ENCODE assay signal across 29 cellular contexts in the genomic region with DNA sequence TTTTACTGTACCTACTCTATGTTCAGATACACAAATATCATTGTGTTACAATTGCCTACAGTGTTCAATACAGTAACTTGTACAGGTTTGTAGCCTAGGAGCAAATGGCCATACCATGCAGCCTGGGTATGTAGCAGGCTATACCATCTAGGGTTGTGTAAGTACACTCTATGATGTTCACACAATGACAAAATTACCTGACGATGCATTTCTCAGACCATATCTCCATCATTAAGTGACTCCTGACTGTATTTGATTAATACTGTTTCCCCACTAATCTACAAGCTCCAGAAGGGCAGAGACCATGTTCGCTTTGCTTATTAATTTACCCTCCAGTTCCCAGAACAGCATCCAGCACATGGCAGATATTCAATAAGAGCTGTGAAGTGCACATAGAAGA.
"Had no signal": no experiment of that assay in that cellular context is flagged by ENCODE, and none has a peak within 500 bp of the region (broad histone marks: within the 10 kb centered on the region; RNA-seq: fewer than 3 reads in every experiment).

No MANE protein-coding gene starts in this region.

- H2AFZ ChIP-seq: neural progenitor cell, parathyroid adenoma had no signal

- H3K9me3 Mint-ChIP-seq: nephron; neural progenitor cell; stimulated activated naive CD8-positive, alpha-beta T cell treated with anti-CD3 and anti-CD28 coated beads, Interleukin-15, amount 100 ng/mL, for 72 hours had no signal

- FAIRE-seq: small intestine had no signal

- H3K4me1 ChIP-seq: neural progenitor cell, parathyroid adenoma, psoas muscle, right lobe of liver, sigmoid colon, suprapubic skin, testis, tibial artery, transverse colon, upper lobe of left lung, uterus had no signal

- H3K4me3 Mint-ChIP-seq: naive thymus-derived CD4-positive, alpha-beta T cell; natural killer cell; nephron; neural progenitor cell; stimulated activated effector memory CD8-positive, alpha-beta T cell treated with anti-CD3 and anti-CD28 coated beads, Interleukin-12 subunit alpha, Interleukin-12 subunit beta, amount 100 ng/mL, for 72 hours; stimulated activated naive B cell treated with anti-CD40 and anti-IgM and Interleukin-4, amounts not matched to agents 10 μg/mL and 1 μg/mL and 100 μg/mL, for 72 hours; stimulated activated naive CD8-positive, alpha-beta T cell treated with anti-CD3 and anti-CD28 coated beads, Interleukin-15, amount 100 ng/mL, for 72 hours had no signal

- H3K36me3 ChIP-seq: neural progenitor cell, ovary, right lobe of liver, sigmoid colon, suprapubic skin, tibial artery, transverse colon, upper lobe of left lung, uterus had no signal

- DNase-seq: naive thymus-derived CD4-positive, alpha-beta T cell; natural killer cell; occipital lobe; ovary; posterior cingulate gyrus; psoas muscle; right cardiac atrium; right lobe of liver; sigmoid colon; small intestine; stimulated activated CD4-positive, alpha-beta T cell treated with anti-CD3 and anti-CD28 coated beads, Interleukin-15, amount 100 ng/mL, for 24 hours; stimulated activated CD4-positive, alpha-beta T cell treated with anti-CD3 and anti-CD28 coated beads, Interleukin-2, amount 100 ng/mL, for 24 hours; stimulated activated CD4-positive, alpha-beta T cell treated with anti-CD3 and anti-CD28 coated beads, Interleukin-2, amount 100 ng/mL, for 48 hours; stimulated activated CD4-positive, alpha-beta T cell treated with anti-CD3 and anti-CD28 coated beads, Interleukin-4, amount 100 ng/mL, for 24 hours; stimulated activated naive B cell treated with anti-CD40 and anti-IgM and Interleukin-4, amounts not matched to agents 10 μg/mL and 1 μg/mL and 100 μg/mL, for 72 hours; stimulated activated naive CD8-positive, alpha-beta T cell treated with anti-CD3 and anti-CD28 coated beads, Interleukin-15, amount 100 ng/mL, for 72 hours; stimulated activated naive CD8-positive, alpha-beta T cell treated with anti-CD3 and anti-CD28 coated beads, Interleukin-15, Interleukin-2, amounts not matched to agents 100 U/mL and 50 U/mL, for 24 hours; substantia nigra; testis; tibial artery; transverse colon; upper lobe of left lung; uterus had no signal

- H3K9me3 ChIP-seq: ovary, psoas muscle, right lobe of liver, sigmoid colon, suprapubic skin, testis, tibial artery, transverse colon, upper lobe of left lung, uterus had no signal

- H3K27ac Mint-ChIP-seq: naive thymus-derived CD4-positive, alpha-beta T cell; natural killer cell; nephron; neural progenitor cell; progenitor cell of endocrine pancreas; stimulated activated effector memory CD8-positive, alpha-beta T cell treated with anti-CD3 and anti-CD28 coated beads, Interleukin-12 subunit alpha, Interleukin-12 subunit beta, amount 100 ng/mL, for 72 hours; stimulated activated naive B cell treated with anti-CD40 and anti-IgM and Interleukin-4, amounts not matched to agents 10 μg/mL and 1 μg/mL and 100 μg/mL, for 72 hours; stimulated activated naive CD8-positive, alpha-beta T cell treated with anti-CD3 and anti-CD28 coated beads, Interleukin-15, amount 100 ng/mL, for 72 hours had no signal

- H3K4me3 ChIP-seq: neural progenitor cell, ovary, psoas muscle, right lobe of liver, sigmoid colon, suprapubic skin, testis, tibial artery, transverse colon, upper lobe of left lung, uterus had no signal

- H3K27me3 ChIP-seq: neural progenitor cell, ovary, right lobe of liver, sigmoid colon, suprapubic skin, testis, tibial artery, transverse colon, upper lobe of left lung, uterus had no signal

- H3K4me1 Mint-ChIP-seq: naive thymus-derived CD4-positive, alpha-beta T cell; natural killer cell; nephron; neural progenitor cell; stimulated activated effector memory CD8-positive, alpha-beta T cell treated with anti-CD3 and anti-CD28 coated beads, Interleukin-12 subunit alpha, Interleukin-12 subunit beta, amount 100 ng/mL, for 72 hours; stimulated activated naive B cell treated with anti-CD40 and anti-IgM and Interleukin-4, amounts not matched to agents 10 μg/mL and 1 μg/mL and 100 μg/mL, for 72 hours; stimulated activated naive CD8-positive, alpha-beta T cell treated with anti-CD3 and anti-CD28 coated beads, Interleukin-15, amount 100 ng/mL, for 72 hours had no signal

- H3K4me2 ChIP-seq: neural progenitor cell had no signal

- H3K36me3 Mint-ChIP-seq: naive thymus-derived CD4-positive, alpha-beta T cell; natural killer cell; neural progenitor cell; stimulated activated effector memory CD8-positive, alpha-beta T cell treated with anti-CD3 and anti-CD28 coated beads, Interleukin-12 subunit alpha, Interleukin-12 subunit beta, amount 100 ng/mL, for 72 hours; stimulated activated naive B cell treated with anti-CD40 and anti-IgM and Interleukin-4, amounts not matched to agents 10 μg/mL and 1 μg/mL and 100 μg/mL, for 72 hours had no signal

- H3K27me3 Mint-ChIP-seq: progenitor cell of endocrine pancreas; stimulated activated naive CD8-positive, alpha-beta T cell treated with anti-CD3 and anti-CD28 coated beads, Interleukin-15, amount 100 ng/mL, for 72 hours had no signal

- H3K9ac ChIP-seq: neural progenitor cell, parathyroid adenoma had no signal

- ATAC-seq: naive thymus-derived CD4-positive, alpha-beta T cell; natural killer cell; psoas muscle; right cardiac atrium; right lobe of liver; stimulated activated effector memory CD8-positive, alpha-beta T cell treated with anti-CD3 and anti-CD28 coated beads, Interleukin-12 subunit alpha, Interleukin-12 subunit beta, amount 100 ng/mL, for 72 hours; stimulated activated naive B cell treated with anti-CD40 and anti-IgM and Interleukin-4, amounts not matched to agents 10 μg/mL and 1 μg/mL and 100 μg/mL, for 72 hours; stimulated activated naive CD8-positive, alpha-beta T cell treated with anti-CD3 and anti-CD28 coated beads, Interleukin-15, amount 100 ng/mL, for 72 hours; stimulated activated naive CD8-positive, alpha-beta T cell treated with anti-CD3 and anti-CD28 coated beads, Interleukin-15, Interleukin-2, amounts not matched to agents 100 U/mL and 50 U/mL, for 24 hours had no signal

- H3K27ac ChIP-seq: neural progenitor cell, ovary, parathyroid adenoma, psoas muscle, right lobe of liver, sigmoid colon, suprapubic skin, testis, tibial artery, transverse colon, upper lobe of left lung, uterus had no signal
